In genomic region chr7:73613954-73614735, GRCh38 we compare ENCODE assay signal across 1 cellular context.
TF ChIP-seq lines count a peak whose summit lies in the region.

No MANE protein-coding gene starts in this region.

TF ChIP-seq in HepG2, 621 proteins besides CTCF, POLR2A, EP300 and RAD21 (continues in another document):
- TF ChIP-seq NFKBIZ (CRISPR knock-in tag; IDR thresholded peaks at IDR 0.05) (no peak; the same call in 1 of the 2 replicates), ZNF609 (CRISPR knock-in tag; IDR thresholded peaks at IDR 0.05; ENCODE audit: borderline replicate concordance) (no peak), MYC (CRISPR knock-in tag; IDR thresholded peaks at IDR 0.05; ENCODE audit: borderline replicate concordance) (peak; percentile 30; the same call in 1 of the 2 replicates), NR3C1 (CRISPR knock-in tag; IDR thresholded peaks at IDR 0.05) (no peak), RXRB (CRISPR knock-in tag; IDR thresholded peaks at IDR 0.05; ENCODE audit: borderline replicate concordance) (peak; percentile 38; the same call in 1 of the 2 replicates), MED1 (CRISPR knock-in tag; IDR thresholded peaks at IDR 0.05) (peak; percentile 39; the same call in 1 of the 2 replicates), MXD4 (CRISPR knock-in tag; IDR thresholded peaks at IDR 0.05) (0 out of 2 replicates have a peak, but pooled peaks have one; percentile 26), ZNF235 (CRISPR knock-in tag; IDR thresholded peaks at IDR 0.05; ENCODE audit: borderline replicate concordance) (no peak), ZBTB38 (CRISPR knock-in tag; IDR thresholded peaks at IDR 0.05) (peak; percentile 31; the same call in 1 of the 2 replicates), CENPT (CRISPR knock-in tag; IDR thresholded peaks at IDR 0.05; ENCODE audit: low read depth) (no peak), RBM22 (optimal IDR thresholded peaks at IDR 0.05; ENCODE audit: low read length) (peak; percentile 89), HOXA3 (CRISPR knock-in tag; IDR thresholded peaks at IDR 0.05) (peak; percentile 13; the same call in 1 of the 2 replicates), HINFP (CRISPR knock-in tag; IDR thresholded peaks at IDR 0.05; ENCODE audit: low read depth) (0 out of 2 replicates have a peak, but pooled peaks have one; percentile 50), HDAC2 (CRISPR knock-in tag; IDR thresholded peaks at IDR 0.05) (peak; percentile 23; the same call in 1 of the 2 replicates), ZNF746 (CRISPR knock-in tag; IDR thresholded peaks at IDR 0.05) (0 out of 2 replicates have a peak, but pooled peaks have one; percentile 25), ZNF20 (CRISPR knock-in tag; IDR thresholded peaks at IDR 0.05) (no peak), HMG20A (CRISPR knock-in tag; IDR thresholded peaks at IDR 0.05; ENCODE audit: borderline replicate concordance) (no peak), HOXA9 (CRISPR knock-in tag; IDR thresholded peaks at IDR 0.05; ENCODE audit: borderline replicate concordance) (no peak), NCOR1 (IDR thresholded peaks at IDR 0.05; ENCODE audit: borderline replicate concordance, low read length) (no peak), TARDBP (CRISPR knock-in tag; IDR thresholded peaks at IDR 0.05) (no peak), MTA1 (CRISPR knock-in tag; IDR thresholded peaks at IDR 0.05; ENCODE audit: borderline replicate concordance) (no peak), RBFOX2 (IDR thresholded peaks at IDR 0.05; ENCODE audit: low read depth, low read length) (peak; percentile 50), PAXIP1 (CRISPR knock-in tag; conservative IDR thresholded peaks at IDR 0.05) (peak; percentile 50), HOMEZ (CRISPR knock-in tag; IDR thresholded peaks at IDR 0.05; ENCODE audit: low read depth) (peak; percentile 18; the same call in 1 of the 2 replicates), ZNF564 (CRISPR knock-in tag; IDR thresholded peaks at IDR 0.05) (no peak), ZNF292 (CRISPR knock-in tag; IDR thresholded peaks at IDR 0.05; ENCODE audit: borderline replicate concordance, low read depth) (peak; percentile 11; the same call in 1 of the 2 replicates), ZNF687 (CRISPR knock-in tag; IDR thresholded peaks at IDR 0.05) (peak; percentile 45), ZNF18 (CRISPR knock-in tag; IDR thresholded peaks at IDR 0.05; ENCODE audit: insufficient replicate concordance) (peak; percentile 36), ZNF350 (CRISPR knock-in tag; IDR thresholded peaks at IDR 0.05; ENCODE audit: borderline replicate concordance, low read depth) (0 out of 2 replicates have a peak, but pooled peaks have one; percentile 32), BCL3 (CRISPR knock-in tag; IDR thresholded peaks at IDR 0.05) (no peak), ZNF224 (CRISPR knock-in tag; IDR thresholded peaks at IDR 0.05) (0 out of 2 replicates have a peak, but pooled peaks have one; percentile 8), ELF4 (CRISPR knock-in tag; IDR thresholded peaks at IDR 0.05; ENCODE audit: borderline replicate concordance) (no peak), ZNF12 (CRISPR knock-in tag; IDR thresholded peaks at IDR 0.05) (peak; percentile 88)
